8 cellular contexts compared by ENCODE assay signal in the genomic region with DNA sequence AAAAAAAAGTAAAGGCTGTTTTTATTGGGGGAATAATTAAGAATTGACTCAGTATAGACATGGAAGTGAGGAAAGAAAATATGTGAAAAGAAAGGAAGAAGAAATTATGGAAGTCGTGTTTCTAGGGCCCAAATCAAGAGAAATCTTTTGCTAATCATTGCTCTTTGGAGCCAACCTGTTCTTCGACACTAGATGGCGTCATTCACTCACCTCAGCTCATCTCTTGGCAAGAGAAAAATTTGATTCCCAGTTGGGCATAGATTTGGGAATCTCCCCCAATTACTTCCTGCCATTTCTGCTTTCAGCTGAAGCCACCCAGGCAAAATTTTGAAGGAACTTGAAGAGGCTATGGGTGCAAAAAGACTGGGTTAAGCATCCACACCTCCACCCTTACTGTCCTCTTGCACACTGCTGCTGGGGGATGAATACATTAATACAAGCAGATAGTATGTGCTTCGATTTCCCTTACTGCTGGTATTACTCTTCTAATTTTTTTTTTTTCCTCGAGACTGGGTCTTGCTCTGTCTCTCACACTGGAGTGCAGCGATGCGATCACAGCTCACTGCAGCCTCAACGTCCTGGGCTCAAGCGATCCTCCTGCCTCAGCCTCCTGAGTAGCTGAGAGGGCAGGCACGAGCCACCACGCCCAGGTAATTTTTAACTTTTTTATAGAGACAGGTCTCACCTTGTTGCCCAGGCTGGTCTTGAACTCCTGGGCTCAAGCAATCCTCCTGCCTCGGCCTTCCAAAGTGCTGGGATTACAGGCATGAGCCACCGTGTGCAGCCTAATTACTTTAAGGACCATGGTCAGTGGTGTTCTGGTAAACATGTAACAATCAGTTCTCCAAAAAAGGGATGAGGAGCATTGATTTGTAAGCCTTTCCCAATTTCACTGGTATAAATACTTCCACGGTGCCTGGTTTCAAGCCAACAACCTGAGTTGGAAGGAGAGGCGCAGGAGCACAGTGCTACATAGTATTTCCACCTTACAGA. TPM values are rescaled to one million over a fixed set of nuclear protein-coding genes. Genes with fewer than 3 reads are reported as not detected.
DNase-seq lines count a peak whose midpoint lies in the region; ATAC-seq and TF ChIP-seq lines count a peak whose summit lies in the region.

No MANE protein-coding gene starts in this region.

- WGBS in ovary, 3 donors, result 63 to 70% (median 68%) methylated on average over 15 of the region's 15 CpGs

- no peak overlapping the region for H3K27ac Mint-ChIP-seq in activated naive CD4-positive, alpha-beta T cell treated with anti-CD3 and anti-CD28 coated beads, Interleukin-2, amount 50 U/mL, for 72 hours

- H3K4me3 ChIP-seq in fibroblast of mammary gland (ENCODE audit: control insufficient read depth, low read depth, low read length), result no peak overlapping the region
- no peak overlapping the region for H3K4me3 ChIP-seq in ovary

- H3K9me3 ChIP-seq in ovary, result no peaks in the 10 kb centered on the region

- no peak for DNase-seq in activated naive CD4-positive, alpha-beta T cell treated with anti-CD3 and anti-CD28 coated beads, Interleukin-2, amount 50 U/mL, for 72 hours (ENCODE audit: low spot score in 2 of 2)
- no peak for DNase-seq in activated naive CD4-positive, alpha-beta T cell treated with Interleukin-2 at 50 U/mL for 16 hours
- DNase-seq in KG1 (lab: John Stamatoyannopoulos, UW) (peak; percentile 4), fibroblast of mammary gland (ENCODE audit: low read depth) (peak; percentile 69), ovary (peak in 1 of 5 donors; percentile 29), T1000 (lab: John Stamatoyannopoulos, UW) (no peak), activated T-cell treated with anti-CD3 and anti-CD28 coated beads for 4 hours (no peak)

- H3K9me3 Mint-ChIP-seq in activated naive CD4-positive, alpha-beta T cell treated with anti-CD3 and anti-CD28 coated beads, Interleukin-2, amount 50 U/mL, for 72 hours, result no peaks in the 10 kb centered on the region

- intact Hi-C loops in ovary (cut with DNase I), result loop anchor here in 1 of 4 donors (10.0 kb wide), 1 partner anchor 125 kb away; no protein-coding TSS in a partner anchor

- ATAC-seq in activated naive CD4-positive, alpha-beta T cell treated with anti-CD3 and anti-CD28 coated beads, Interleukin-2, amount 50 U/mL, for 72 hours, result peak; percentile 39 to 54
- ATAC-seq in SK-N-SH treated with all-trans-retinoic acid at 6 μM for 48 hours, result peak; percentile 71

- H3K4me1 ChIP-seq in ovary (ENCODE audit: insufficient read depth), result no peaks in the 10 kb centered on the region

- H3K27ac ChIP-seq in ovary, result no peak overlapping the region

- peaks cover 4 to 8% of the 10 kb centered on the region in 2 donors for H3K36me3 Mint-ChIP-seq in activated naive CD4-positive, alpha-beta T cell treated with anti-CD3 and anti-CD28 coated beads, Interleukin-2, amount 50 U/mL, for 72 hours

- no peak for TF ChIP-seq POLR2A in ovary (IDR thresholded peaks at IDR 0.05)

- H3K27me3 ChIP-seq in ovary, result no peaks in the 10 kb centered on the region

- no peaks in the 10 kb centered on the region for H3K36me3 ChIP-seq in ovary

- peak; percentile 85 for TF ChIP-seq CTCF in fibroblast of mammary gland (conservative IDR thresholded peaks at IDR 0.05; ENCODE audit: control insufficient read depth, insufficient read depth, low read depth, low read length)
- peak in 2 of 3 donors; percentile 57 for TF ChIP-seq CTCF in ovary (IDR thresholded peaks at IDR 0.05)

- TF ChIP-seq EP300 in ovary (IDR thresholded peaks at IDR 0.05), result no peak

TF ChIP-seq in SK-N-SH treated with all-trans-retinoic acid at 6 μM for 48 hours, 23 proteins besides CTCF, POLR2A, EP300 and RAD21:
- TF ChIP-seq ZFP30 (CRISPR knock-in tag; IDR thresholded peaks at IDR 0.05) (no peak), ESRRG (CRISPR knock-in tag; IDR thresholded peaks at IDR 0.05) (no peak), GLIS3 (CRISPR knock-in tag; IDR thresholded peaks at IDR 0.05) (no peak), ZC3H10 (CRISPR knock-in tag; IDR thresholded peaks at IDR 0.05) (no peak), TOX (CRISPR knock-in tag; IDR thresholded peaks at IDR 0.05; ENCODE audit: borderline replicate concordance) (no peak), CSDC2 (CRISPR knock-in tag; IDR thresholded peaks at IDR 0.05) (no peak), ARNTL (CRISPR knock-in tag; IDR thresholded peaks at IDR 0.05; ENCODE audit: borderline replicate concordance, low read depth) (no peak), ZNF565 (CRISPR knock-in tag; conservative IDR thresholded peaks at IDR 0.05; ENCODE audit: low read depth) (no peak), TCF4 (CRISPR knock-in tag; IDR thresholded peaks at IDR 0.05; ENCODE audit: borderline replicate concordance) (no peak), SNAI2 (CRISPR knock-in tag; IDR thresholded peaks at IDR 0.05) (no peak), PPARA (CRISPR knock-in tag; IDR thresholded peaks at IDR 0.05; ENCODE audit: borderline replicate concordance) (no peak), OSR1 (CRISPR knock-in tag; IDR thresholded peaks at IDR 0.05) (no peak), RARB (CRISPR knock-in tag; IDR thresholded peaks at IDR 0.05) (no peak), BACH2 (CRISPR knock-in tag; IDR thresholded peaks at IDR 0.05; ENCODE audit: borderline replicate concordance) (no peak), ZNF70 (CRISPR knock-in tag; IDR thresholded peaks at IDR 0.05) (no peak), ZNF8 (CRISPR knock-in tag; IDR thresholded peaks at IDR 0.05) (no peak)
- TF ChIP-seq, protein P1, sequence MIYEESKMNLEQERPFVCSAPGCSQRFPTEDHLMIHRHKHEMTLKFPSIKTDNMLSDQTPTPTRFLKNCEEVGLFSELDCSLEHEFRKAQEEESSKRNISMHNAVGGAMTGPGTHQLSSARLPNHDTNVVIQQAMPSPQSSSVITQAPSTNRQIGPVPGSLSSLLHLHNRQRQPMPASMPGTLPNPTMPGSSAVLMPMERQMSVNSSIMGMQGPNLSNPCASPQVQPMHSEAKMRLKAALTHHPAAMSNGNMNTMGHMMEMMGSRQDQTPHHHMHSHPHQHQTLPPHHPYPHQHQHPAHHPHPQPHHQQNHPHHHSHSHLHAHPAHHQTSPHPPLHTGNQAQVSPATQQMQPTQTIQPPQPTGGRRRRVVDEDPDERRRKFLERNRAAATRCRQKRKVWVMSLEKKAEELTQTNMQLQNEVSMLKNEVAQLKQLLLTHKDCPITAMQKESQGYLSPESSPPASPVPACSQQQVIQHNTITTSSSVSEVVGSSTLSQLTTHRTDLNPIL (CRISPR knock-in tag; IDR thresholded peaks at IDR 0.05; ENCODE audit: low read depth), result no peak
- TF ChIP-seq, protein P2, sequence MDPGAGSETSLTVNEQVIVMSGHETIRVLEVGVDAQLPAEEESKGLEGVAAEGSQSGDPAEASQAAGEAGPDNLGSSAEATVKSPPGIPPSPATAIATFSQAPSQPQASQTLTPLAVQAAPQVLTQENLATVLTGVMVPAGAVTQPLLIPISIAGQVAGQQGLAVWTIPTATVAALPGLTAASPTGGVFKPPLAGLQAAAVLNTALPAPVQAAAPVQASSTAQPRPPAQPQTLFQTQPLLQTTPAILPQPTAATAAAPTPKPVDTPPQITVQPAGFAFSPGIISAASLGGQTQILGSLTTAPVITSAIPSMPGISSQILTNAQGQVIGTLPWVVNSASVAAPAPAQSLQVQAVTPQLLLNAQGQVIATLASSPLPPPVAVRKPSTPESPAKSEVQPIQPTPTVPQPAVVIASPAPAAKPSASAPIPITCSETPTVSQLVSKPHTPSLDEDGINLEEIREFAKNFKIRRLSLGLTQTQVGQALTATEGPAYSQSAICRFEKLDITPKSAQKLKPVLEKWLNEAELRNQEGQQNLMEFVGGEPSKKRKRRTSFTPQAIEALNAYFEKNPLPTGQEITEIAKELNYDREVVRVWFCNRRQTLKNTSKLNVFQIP (CRISPR knock-in tag; IDR thresholded peaks at IDR 0.05; ENCODE audit: borderline replicate concordance, low read depth), result no peak
- TF ChIP-seq, protein P3, sequence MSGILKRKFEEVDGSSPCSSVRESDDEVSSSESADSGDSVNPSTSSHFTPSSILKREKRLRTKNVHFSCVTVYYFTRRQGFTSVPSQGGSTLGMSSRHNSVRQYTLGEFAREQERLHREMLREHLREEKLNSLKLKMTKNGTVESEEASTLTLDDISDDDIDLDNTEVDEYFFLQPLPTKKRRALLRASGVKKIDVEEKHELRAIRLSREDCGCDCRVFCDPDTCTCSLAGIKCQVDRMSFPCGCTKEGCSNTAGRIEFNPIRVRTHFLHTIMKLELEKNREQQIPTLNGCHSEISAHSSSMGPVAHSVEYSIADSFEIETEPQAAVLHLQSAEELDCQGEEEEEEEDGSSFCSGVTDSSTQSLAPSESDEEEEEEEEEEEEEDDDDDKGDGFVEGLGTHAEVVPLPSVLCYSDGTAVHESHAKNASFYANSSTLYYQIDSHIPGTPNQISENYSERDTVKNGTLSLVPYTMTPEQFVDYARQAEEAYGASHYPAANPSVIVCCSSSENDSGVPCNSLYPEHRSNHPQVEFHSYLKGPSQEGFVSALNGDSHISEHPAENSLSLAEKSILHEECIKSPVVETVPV (CRISPR knock-in tag; IDR thresholded peaks at IDR 0.05), result no peak
- TF ChIP-seq, protein P4, sequence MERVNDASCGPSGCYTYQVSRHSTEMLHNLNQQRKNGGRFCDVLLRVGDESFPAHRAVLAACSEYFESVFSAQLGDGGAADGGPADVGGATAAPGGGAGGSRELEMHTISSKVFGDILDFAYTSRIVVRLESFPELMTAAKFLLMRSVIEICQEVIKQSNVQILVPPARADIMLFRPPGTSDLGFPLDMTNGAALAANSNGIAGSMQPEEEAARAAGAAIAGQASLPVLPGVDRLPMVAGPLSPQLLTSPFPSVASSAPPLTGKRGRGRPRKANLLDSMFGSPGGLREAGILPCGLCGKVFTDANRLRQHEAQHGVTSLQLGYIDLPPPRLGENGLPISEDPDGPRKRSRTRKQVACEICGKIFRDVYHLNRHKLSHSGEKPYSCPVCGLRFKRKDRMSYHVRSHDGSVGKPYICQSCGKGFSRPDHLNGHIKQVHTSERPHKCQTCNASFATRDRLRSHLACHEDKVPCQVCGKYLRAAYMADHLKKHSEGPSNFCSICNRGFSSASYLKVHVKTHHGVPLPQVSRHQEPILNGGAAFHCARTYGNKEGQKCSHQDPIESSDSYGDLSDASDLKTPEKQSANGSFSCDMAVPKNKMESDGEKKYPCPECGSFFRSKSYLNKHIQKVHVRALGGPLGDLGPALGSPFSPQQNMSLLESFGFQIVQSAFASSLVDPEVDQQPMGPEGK (CRISPR knock-in tag; IDR thresholded peaks at IDR 0.05; ENCODE audit: borderline replicate concordance), result no peak
TF ChIP-seq in SK-N-SH treated with all-trans-retinoic acid at 6 μM for 48 hours: peak in this region for 0.

RNA-seq across cellular contexts. Expression of a gene that starts 13.5 kb away (rescaled TPM):
- total RNA-seq in activated naive CD4-positive, alpha-beta T cell treated with anti-CD3 and anti-CD28 coated beads, Interleukin-2, amount 50 U/mL, for 72 hours, result 100 to 1,000 TPM; 102 to 144 TPM
- 10 to 100 TPM; 32.1 to 56.7 (median 44.2) TPM for total RNA-seq in ovary
- polyA plus RNA-seq in ovary, result 10 to 100 TPM; 34.5 to 89.0 TPM

Comparison
In these comparisons a context has a peak if more than half of its experiments do, and no peak if none do; other contexts are left out.
1. DNase-seq: peak in KG1 (single experiment) and fibroblast of mammary gland (single experiment); none in activated naive CD4-positive, alpha-beta T cell treated with anti-CD3 and anti-CD28 coated beads, Interleukin-2, amount 50 U/mL, for 72 hours (0 of 2), activated naive CD4-positive, alpha-beta T cell treated with Interleukin-2 at 50 U/mL for 16 hours (single experiment), T1000 (single experiment) and activated T-cell treated with anti-CD3 and anti-CD28 coated beads for 4 hours (single experiment).